Comparison of ENCODE assay signal across 21 cellular contexts in genomic region chr3:124563376-124563775, GRCh38.
DNase-seq lines count a peak whose midpoint lies in the region; ATAC-seq and TF ChIP-seq lines count a peak whose summit lies in the region.
"Had no signal": no experiment of that assay in that cellular context is flagged by ENCODE, and none has a peak within 500 bp of the region (broad histone marks: within the 10 kb centered on the region; RNA-seq: fewer than 3 reads in every experiment).

No MANE protein-coding gene starts in this region.

- TF ChIP-seq POLR2A in breast epithelium (IDR thresholded peaks at IDR 0.05) (no peak), transverse colon (IDR thresholded peaks at IDR 0.05) (no peak), uterus (IDR thresholded peaks at IDR 0.05) (no peak)

- POLR2A ChIA-PET in WTC11 (lab: Charles Lee): no interaction called here

- BruUV-seq in mammary epithelial cell (replicated peaks; lab: Mats Ljungman, UMichigan): no TSS peak

- CTCF ChIA-PET in mammary epithelial cell (lab: Charles Lee; ENCODE audit: low non-redundant PET): no interaction called here
- CTCF ChIA-PET in WTC11 (lab: Charles Lee): interaction anchor here (0.7 to 5.2 kb wide), 4 partner anchors 23 to 126 kb away, joined by 3 to 89 read pairs (median 6); no protein-coding TSS in a partner anchor

- no peak for ATAC-seq in WTC11
- peak; percentile 24 for ATAC-seq in foreskin keratinocyte
- ATAC-seq in HG03521 (IDR thresholded peaks at IDR 0.05; ENCODE audit: unreplicated experiment): no peak
- ATAC-seq: activated CD8-positive, alpha-beta T cell treated with anti-CD3 and anti-CD28 coated beads for 36 hours; effector memory CD8-positive, alpha-beta T cell had no signal

- H2AFZ ChIP-seq in mammary epithelial cell (ENCODE audit: low read depth, low read length): no peak overlapping the region

- no peaks in the 10 kb centered on the region for H3K27me3 Mint-ChIP-seq in WTC11 (ENCODE audit: low read depth)

- H3K79me2 ChIP-seq in mammary epithelial cell (ENCODE audit: insufficient read depth, low read length): no peaks in the 10 kb centered on the region

- no peak overlapping the region for H3K4me2 ChIP-seq in mammary epithelial cell (ENCODE audit: insufficient read depth, low read depth, low read length)

- TF ChIP-seq EP300 in transverse colon (IDR thresholded peaks at IDR 0.05; ENCODE audit: low read depth): no peak

- 0 out of 2 replicates have a peak overlapping the region, but pooled peaks have one; percentile 47 for H3K27ac Mint-ChIP-seq in WTC11
- H3K27ac Mint-ChIP-seq: activated CD8-positive, alpha-beta T cell treated with anti-CD3 and anti-CD28 coated beads for 36 hours; effector memory CD8-positive, alpha-beta T cell; naive B cell; T-helper 1 cell treated with Interleukin-12 subunit alpha and Interleukin-12 subunit beta and Interleukin-4 antibody, amounts not matched to agents 30 μg/mL and 1 μg/mL, for 36 hours had no signal

- H3K4me3 Mint-ChIP-seq in WTC11: no peak overlapping the region
- H3K4me3 Mint-ChIP-seq: activated CD8-positive, alpha-beta T cell treated with anti-CD3 and anti-CD28 coated beads for 36 hours; effector memory CD8-positive, alpha-beta T cell; naive B cell; T-helper 1 cell treated with Interleukin-12 subunit alpha and Interleukin-12 subunit beta and Interleukin-4 antibody, amounts not matched to agents 30 μg/mL and 1 μg/mL, for 36 hours had no signal

- H3K36me3 Mint-ChIP-seq in WTC11: no peaks in the 10 kb centered on the region
- H3K36me3 Mint-ChIP-seq: naive B cell had no signal

- TF ChIP-seq CTCF in mammary epithelial cell (conservative IDR thresholded peaks at IDR 0.05 in 1 of 2, IDR thresholded peaks at IDR 0.05 in 1 of 2; ENCODE audit: extremely low read depth in 1 of 2, insufficient read depth in 1 of 2, low read depth in 1 of 2, low read length in 2 of 2) (no peak), breast epithelium (IDR thresholded peaks at IDR 0.05) (no peak), WTC11 (IDR thresholded peaks at IDR 0.05) (no peak), foreskin keratinocyte (conservative IDR thresholded peaks at IDR 0.05) (no peak), transverse colon (IDR thresholded peaks at IDR 0.05) (no peak), uterus (IDR thresholded peaks at IDR 0.05) (no peak)

- WGBS in mammary epithelial cell (ENCODE audit: low coverage, missing lambda C conversion rate): 74% methylated on average over 3 of the region's 3 CpGs
- 87 to 100% methylated on average over 1 to 3 of the region's 3 CpGs for WGBS in transverse colon (ENCODE audit: low coverage in 1 of 2), 2 donors

- intact Hi-C loops in mammary epithelial cell (cut with micrococcal nuclease) (loop anchor here (5.0 to 10.0 kb wide), 2 partner anchors 281 to 1021 kb away; no protein-coding TSS in a partner anchor), breast epithelium (cut with DNase I; ENCODE audit: low total_unique reads) (loop anchor here (5.0 kb wide), 1 partner anchor 129 kb away; no protein-coding TSS in a partner anchor), transverse colon (cut with DNase I; ENCODE audit: low total_unique reads) (loop anchor here (10.0 kb wide), 1 partner anchor 341 kb away; no protein-coding TSS in a partner anchor), uterus (cut with DNase I; ENCODE audit: low total_unique reads) (no loop called here)

- no peaks in the 10 kb centered on the region for H3K36me3 ChIP-seq in mammary epithelial cell (ENCODE audit: insufficient read depth, low read length)
- no peaks in the 10 kb centered on the region for H3K36me3 ChIP-seq in breast epithelium
- no peaks in the 10 kb centered on the region for H3K36me3 ChIP-seq in transverse colon
- H3K36me3 ChIP-seq in uterus: no peaks in the 10 kb centered on the region
- H3K36me3 ChIP-seq: right atrium auricular region had no signal

- no peak overlapping the region for H3K9ac ChIP-seq in mammary epithelial cell (ENCODE audit: insufficient read depth, low read length)

- H3K27me3 ChIP-seq in mammary epithelial cell (ENCODE audit: insufficient read depth, low read length) (no peaks in the 10 kb centered on the region), breast epithelium (no peaks in the 10 kb centered on the region), foreskin keratinocyte (peaks cover 24% of the 10 kb centered on the region), transverse colon (no peaks in the 10 kb centered on the region), uterus (no peaks in the 10 kb centered on the region)
- H3K27me3 ChIP-seq: right atrium auricular region had no signal

- H3K9me3 ChIP-seq in mammary epithelial cell (replicated peaks; ENCODE audit: insufficient read depth, low read length) (no peaks in the 10 kb centered on the region), breast epithelium (no peaks in the 10 kb centered on the region), transverse colon (no peaks in the 10 kb centered on the region), uterus (no peaks in the 10 kb centered on the region)
- H3K9me3 ChIP-seq: right atrium auricular region had no signal

- peaks cover 27% of the 10 kb centered on the region for H3K4me1 Mint-ChIP-seq in WTC11
- H3K4me1 Mint-ChIP-seq: naive B cell had no signal

- H3K27ac ChIP-seq in mammary epithelial cell (ENCODE audit: insufficient read depth, low read depth, low read length): no peak overlapping the region
- no peak overlapping the region for H3K27ac ChIP-seq in breast epithelium
- no peak overlapping the region for H3K27ac ChIP-seq in foreskin keratinocyte
- H3K27ac ChIP-seq in transverse colon: no peak overlapping the region
- no peak overlapping the region for H3K27ac ChIP-seq in uterus
- H3K27ac ChIP-seq: 22Rv1, right atrium auricular region had no signal

- no peaks in the 10 kb centered on the region for H4K20me1 ChIP-seq in mammary epithelial cell (ENCODE audit: insufficient read depth, low read length)

- DNase-seq in mammary epithelial cell: peak; percentile 58
- DNase-seq in breast epithelium (ENCODE audit: low spot score in 2 of 2): no peak
- no peak for DNase-seq in WTC11 (ENCODE audit: low spot score)
- peak in 1 of 2 donors; percentile 28 for DNase-seq in foreskin keratinocyte
- peak; percentile 43 for DNase-seq in transverse colon
- DNase-seq in uterus: no peak
- no peak for DNase-seq in NCI-H2029 treated with DMSO at 0.1 percent for 48 hours (lab: John Stamatoyannopoulos, UW)
- DNase-seq: activated CD8-positive, alpha-beta T cell treated with anti-CD3 and anti-CD28 coated beads for 36 hours; Calu3; effector memory CD8-positive, alpha-beta T cell; hippocampal formation; KG1; naive B cell; NCI-H1930; NCI-H345; stimulated activated CD8-positive, alpha-beta memory T cell treated with anti-CD3 and anti-CD28 coated beads, Interleukin-4, amount 100 ng/mL, for 48 hours had no signal

- dilution Hi-C loops in mammary epithelial cell (cut with HindIII; ENCODE audit: low sequenced_read_pairs): loop anchor here (10.0 kb wide), 1 partner anchor 209 kb away; no protein-coding TSS in a partner anchor

- no peaks in the 10 kb centered on the region; the same call in 1 of the 2 replicates for H3K9me3 Mint-ChIP-seq in WTC11
- H3K9me3 Mint-ChIP-seq: activated CD8-positive, alpha-beta T cell treated with anti-CD3 and anti-CD28 coated beads for 36 hours; effector memory CD8-positive, alpha-beta T cell; naive B cell; T-helper 1 cell treated with Interleukin-12 subunit alpha and Interleukin-12 subunit beta and Interleukin-4 antibody, amounts not matched to agents 30 μg/mL and 1 μg/mL, for 36 hours had no signal

- in situ Hi-C loops in mammary epithelial cell (cut with MboI; ENCODE audit: low sequenced_read_pairs in 2 of 2) (loop anchor here (5.0 to 25.0 kb wide), 4 partner anchors 124 to 349 kb away; no protein-coding TSS in a partner anchor), transverse colon (cut with MboI; ENCODE audit: low pct_ligation_motif_present in 1 of 4, low pct_unique_long_range_greater_than_20kb in 1 of 4, low sequenced_read_pairs in 3 of 4) (loop anchor here in 2 of 4 donors (5.0 to 25.0 kb wide), 2 partner anchors 129 to 349 kb away; no protein-coding TSS in a partner anchor)

- no peak overlapping the region for H3K4me3 ChIP-seq in mammary epithelial cell (replicated peaks in 1 of 3; ENCODE audit: insufficient read depth in 1 of 3, low read depth in 2 of 3, low read length in 3 of 3)
- no peak overlapping the region for H3K4me3 ChIP-seq in breast epithelium
- no peak overlapping the region for H3K4me3 ChIP-seq in transverse colon
- H3K4me3 ChIP-seq in uterus: no peak overlapping the region
- H3K4me3 ChIP-seq: lung, right atrium auricular region had no signal

- peaks cover 14% of the 10 kb centered on the region for H3K4me1 ChIP-seq in mammary epithelial cell (ENCODE audit: insufficient read depth, low read length)
- H3K4me1 ChIP-seq in breast epithelium: peaks cover 0 to 7% of the 10 kb centered on the region in 2 donors
- peaks cover 12% of the 10 kb centered on the region for H3K4me1 ChIP-seq in foreskin keratinocyte
- H3K4me1 ChIP-seq in transverse colon: peaks cover 4 to 18% (median 12%) of the 10 kb centered on the region in 4 donors
- no peaks in the 10 kb centered on the region for H3K4me1 ChIP-seq in uterus

TF ChIP-seq in WTC11, 78 proteins besides CTCF, POLR2A, EP300 and RAD21:
- TF ChIP-seq TP53 (CRISPR knock-in tag; IDR thresholded peaks at IDR 0.05) (no peak), GABPB1 (CRISPR knock-in tag; IDR thresholded peaks at IDR 0.05) (no peak), ZNF416 (CRISPR knock-in tag; IDR thresholded peaks at IDR 0.05) (no peak), MYBL2 (CRISPR knock-in tag; IDR thresholded peaks at IDR 0.05) (no peak), HMGXB4 (CRISPR knock-in tag; IDR thresholded peaks at IDR 0.05) (no peak)
TF ChIP-seq in WTC11: peak in this region for 0.

Comparison
In these comparisons a context has a peak if more than half of its experiments do, and no peak if none do; other contexts are left out.
1. DNase-seq: peak in mammary epithelial cell (single experiment) and transverse colon (single experiment); none in breast epithelium (0 of 2), WTC11 (single experiment), uterus (0 of 2) and NCI-H2029 treated with DMSO at 0.1 percent for 48 hours (single experiment).